In genomic region chr14:100104523-100105300, GRCh38 we compare ENCODE assay signal across 9 cellular contexts. TPM values are rescaled to one million over a fixed set of nuclear protein-coding genes. Genes with fewer than 3 reads are reported as not detected.
DNase-seq lines count a peak whose midpoint lies in the region; ATAC-seq and TF ChIP-seq lines count a peak whose summit lies in the region.
"Had no signal": no experiment of that assay in that cellular context is flagged by ENCODE, and none has a peak within 500 bp of the region (broad histone marks: within the 10 kb centered on the region; RNA-seq: fewer than 3 reads in every experiment).

No MANE protein-coding gene starts in this region.

- H3K36me3 ChIP-seq in WERI-Rb-1 (peaks cover 22% of the 10 kb centered on the region), thoracic aorta (no peaks in the 10 kb centered on the region)

- H3K9me3 ChIP-seq in WERI-Rb-1 (ENCODE audit: severe bottlenecking) (no peaks in the 10 kb centered on the region), thoracic aorta (no peaks in the 10 kb centered on the region)

- peak; percentile 45 for DNase-seq in activated T-cell treated with anti-CD3 and anti-CD28 coated beads, Interleukin-2, amount 50 U/mL, for 1 hour
- DNase-seq in activated T-cell treated with anti-CD3 and anti-CD28 coated beads, Interleukin-2, amount 50 U/mL, for 48 hours, result no peak
- DNase-seq in WERI-Rb-1 (no peak), fibroblast of gingiva (ENCODE audit: low read depth) (peak; percentile 78), thoracic aorta (ENCODE audit: low spot score) (no peak), NCI-H748 (lab: John Stamatoyannopoulos, UW; ENCODE audit: unreplicated experiment) (no peak)
- DNase-seq: activated CD4-positive, CD25-positive, alpha-beta regulatory T cell treated with anti-CD3 and anti-CD28 coated beads, Interleukin-2, amount 50 U/mL, for 72 hours had no signal

- H3K27ac ChIP-seq in WERI-Rb-1 (no peak overlapping the region), thoracic aorta (peak overlapping the region; percentile 52 to 62)

- peak; percentile 17; the same call in 1 of the 2 replicates for TF ChIP-seq CTCF in WERI-Rb-1 (IDR thresholded peaks at IDR 0.05; ENCODE audit: low read depth, low read length)
- TF ChIP-seq CTCF in thoracic aorta (IDR thresholded peaks at IDR 0.05), result no peak

- H3K4me3 ChIP-seq in WERI-Rb-1 (ENCODE audit: low read depth, low read length) (no peak overlapping the region), thoracic aorta (no peak overlapping the region)

- peaks cover 22 to 55% of the 10 kb centered on the region in 2 donors for H3K4me1 ChIP-seq in thoracic aorta (ENCODE audit: control insufficient read depth in 1 of 2, low read depth in 2 of 2)

- peak; percentile 38 for ATAC-seq in thoracic aorta (ENCODE audit: insufficient number of reproducible peaks, low FRiP score, low read depth)
- ATAC-seq in HG03521 (IDR thresholded peaks at IDR 0.05; ENCODE audit: unreplicated experiment), result no peak
- no peak for ATAC-seq in HG02763 (IDR thresholded peaks at IDR 0.05; ENCODE audit: unreplicated experiment)

- H3K27me3 ChIP-seq in WERI-Rb-1 (ENCODE audit: insufficient read depth, low read depth, severe bottlenecking) (no peaks in the 10 kb centered on the region), thoracic aorta (replicated peaks; ENCODE audit: insufficient read depth) (no peaks in the 10 kb centered on the region)

RNA-seq across cellular contexts. Expression of gene EVL, which starts 39.5 kb away (rescaled TPM):
- 100 to 1,000 TPM in 1 of 2 donors, 10 to 100 TPM in 1; 53.1 to 102 TPM for total RNA-seq in thoracic aorta

RNA-seq across cellular contexts. Expression of gene DEGS2, which starts 54.7 kb away (rescaled TPM):
- total RNA-seq in thoracic aorta, result under 1 TPM in 1 of 2 donors, not detected in 1; 0.28 TPM

Comparison
In these comparisons a context has a peak if more than half of its experiments do, and no peak if none do; other contexts are left out.
1. DNase-seq: peak in activated T-cell treated with anti-CD3 and anti-CD28 coated beads, Interleukin-2, amount 50 U/mL, for 1 hour (single experiment) and fibroblast of gingiva (single experiment); none in activated T-cell treated with anti-CD3 and anti-CD28 coated beads, Interleukin-2, amount 50 U/mL, for 48 hours (0 of 2), WERI-Rb-1 (single experiment), thoracic aorta (single experiment) and NCI-H748 (single experiment).